ENCODE assay signal across 6 cellular contexts in the genomic region with DNA sequence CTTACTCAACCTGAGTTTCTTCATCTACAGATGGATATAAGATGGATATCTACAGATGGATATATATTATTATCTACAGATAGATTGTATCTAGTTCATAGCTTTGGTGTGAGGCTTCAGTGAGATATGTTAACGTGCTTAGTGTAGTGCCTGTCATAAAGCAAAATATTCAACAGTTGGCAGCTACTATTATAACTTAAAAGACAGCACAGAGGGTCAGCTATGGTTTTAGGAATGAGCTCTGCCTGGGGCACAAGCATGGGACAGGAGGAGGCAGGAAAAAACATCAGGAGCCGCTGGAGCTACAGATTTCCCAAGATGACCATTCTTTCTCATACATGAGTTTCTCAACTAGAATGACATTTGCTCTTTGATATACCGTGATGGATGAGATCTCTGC. TPM values are rescaled to one million over a fixed set of nuclear protein-coding genes. Genes with fewer than 3 reads are reported as not detected.
DNase-seq lines count a peak whose midpoint lies in the region; ATAC-seq and TF ChIP-seq lines count a peak whose summit lies in the region.

No MANE protein-coding gene starts in this region.

- peak overlapping the region; percentile 85 for H3K4me3 Mint-ChIP-seq in activated CD8-positive, alpha-beta memory T cell treated with anti-CD3 and anti-CD28 coated beads, Interleukin-2, amount 10 ng/mL, durations not matched to agents 7 days and 5 days

- no peaks in the 10 kb centered on the region for H3K36me3 Mint-ChIP-seq in activated CD8-positive, alpha-beta memory T cell treated with anti-CD3 and anti-CD28 coated beads, Interleukin-2, amount 10 ng/mL, durations not matched to agents 7 days and 5 days

- H3K4me3 ChIP-seq in epithelial cell of proximal tubule (ENCODE audit: low read depth, low read length) (peak overlapping the region; percentile 79), stomach smooth muscle (ENCODE audit: low read length in 2 of 2) (peak overlapping the region in 1 of 2 donors; percentile 88)

- no peaks in the 10 kb centered on the region for H3K9me3 Mint-ChIP-seq in activated CD8-positive, alpha-beta memory T cell treated with anti-CD3 and anti-CD28 coated beads, Interleukin-2, amount 10 ng/mL, durations not matched to agents 7 days and 5 days (ENCODE audit: low read depth)

- ATAC-seq in activated CD8-positive, alpha-beta memory T cell treated with anti-CD3 and anti-CD28 coated beads, Interleukin-2, amount 10 ng/mL, durations not matched to agents 7 days and 5 days: no peak
- ATAC-seq in GM21526 (IDR thresholded peaks at IDR 0.05; ENCODE audit: low FRiP score, unreplicated experiment): no peak

- peaks cover 20% of the 10 kb centered on the region for H3K4me1 ChIP-seq in stomach smooth muscle (ENCODE audit: control insufficient read depth, insufficient read depth, low read length)

- peaks cover 0 to 16% of the 10 kb centered on the region in 2 donors for H3K36me3 ChIP-seq in stomach smooth muscle (ENCODE audit: control insufficient read depth in 2 of 2, insufficient read depth in 2 of 2, low read length in 2 of 2)

- no peak overlapping the region for H3K27ac Mint-ChIP-seq in activated CD8-positive, alpha-beta memory T cell treated with anti-CD3 and anti-CD28 coated beads, Interleukin-2, amount 10 ng/mL, durations not matched to agents 7 days and 5 days

- DNase-seq in activated CD8-positive, alpha-beta memory T cell treated with anti-CD3 and anti-CD28 coated beads, Interleukin-2, amount 10 ng/mL, durations not matched to agents 7 days and 5 days: no peak
- DNase-seq in activated CD8-positive, alpha-beta memory T cell treated with anti-CD3 and anti-CD28 coated beads for 24 hours: no peak
- DNase-seq in epithelial cell of proximal tubule (ENCODE audit: low read depth) (no peak), NCI-H187 (lab: John Stamatoyannopoulos, UW) (no peak)

- no peaks in the 10 kb centered on the region for H3K27me3 ChIP-seq in stomach smooth muscle (ENCODE audit: control insufficient read depth in 1 of 2, insufficient read depth in 2 of 2, low read length in 2 of 2)

- no peak for TF ChIP-seq CTCF in epithelial cell of proximal tubule (conservative IDR thresholded peaks at IDR 0.05; ENCODE audit: low read depth, low read length)

- H3K27ac ChIP-seq in stomach smooth muscle (ENCODE audit: low read length): peak overlapping the region; percentile 71

- CTCF ChIA-PET in activated CD8-positive, alpha-beta memory T cell treated with anti-CD3 and anti-CD28 coated beads, Interleukin-2, amount 10 ng/mL, durations not matched to agents 7 days and 5 days (lab: Charles Lee): interaction anchor here (0.7 to 3.2 kb wide), 15 partner anchors 9 to 313 kb away, joined by 3 to 14 read pairs (median 4); partner anchors contain the start of gene KLHL12

- peak overlapping the region; percentile 72 to 80 for H3K9ac ChIP-seq in stomach smooth muscle (ENCODE audit: low read length in 2 of 2)

- no peaks in the 10 kb centered on the region for H3K27me3 Mint-ChIP-seq in activated CD8-positive, alpha-beta memory T cell treated with anti-CD3 and anti-CD28 coated beads, Interleukin-2, amount 10 ng/mL, durations not matched to agents 7 days and 5 days

- no peaks in the 10 kb centered on the region for H3K9me3 ChIP-seq in stomach smooth muscle (ENCODE audit: control insufficient read depth in 2 of 2, low read length in 2 of 2)

- H3K4me1 Mint-ChIP-seq in activated CD8-positive, alpha-beta memory T cell treated with anti-CD3 and anti-CD28 coated beads, Interleukin-2, amount 10 ng/mL, durations not matched to agents 7 days and 5 days: peaks cover 25% of the 10 kb centered on the region

RNA-seq across cellular contexts. Expression of gene CYB5R1, which starts 1.3 kb away (rescaled TPM):
- total RNA-seq in activated CD8-positive, alpha-beta memory T cell treated with anti-CD3 and anti-CD28 coated beads, Interleukin-2, amount 10 ng/mL, durations not matched to agents 7 days and 5 days: 10 to 100 TPM; 17.5 to 19.2 TPM
- total RNA-seq in epithelial cell of proximal tubule: 15.0 and 24.7 TPM in 2 replicates

RNA-seq across cellular contexts. Expression of gene ADIPOR1, which starts 10.2 kb away (rescaled TPM):
- total RNA-seq in activated CD8-positive, alpha-beta memory T cell treated with anti-CD3 and anti-CD28 coated beads, Interleukin-2, amount 10 ng/mL, durations not matched to agents 7 days and 5 days: 10 to 100 TPM; 71.8 to 79.2 TPM
- total RNA-seq in epithelial cell of proximal tubule: 59.0 and 73.9 TPM in 2 replicates

RNA-seq across cellular contexts. Expression of gene TMEM183A, which starts 38.8 kb away (rescaled TPM):
- 10 to 100 TPM; 75.7 to 78.7 TPM for total RNA-seq in activated CD8-positive, alpha-beta memory T cell treated with anti-CD3 and anti-CD28 coated beads, Interleukin-2, amount 10 ng/mL, durations not matched to agents 7 days and 5 days
- 79.2 and 80.5 TPM in 2 replicates for total RNA-seq in epithelial cell of proximal tubule

RNA-seq across cellular contexts. Expression of gene KLHL12, which starts 41.3 kb away (rescaled TPM):
- 10 to 100 TPM; 30.8 to 32.7 TPM for total RNA-seq in activated CD8-positive, alpha-beta memory T cell treated with anti-CD3 and anti-CD28 coated beads, Interleukin-2, amount 10 ng/mL, durations not matched to agents 7 days and 5 days
- total RNA-seq in epithelial cell of proximal tubule: 19.2 and 25.9 TPM in 2 replicates

RNA-seq across cellular contexts. Expression of gene PPFIA4, which starts 57.9 kb away (rescaled TPM):
- total RNA-seq in activated CD8-positive, alpha-beta memory T cell treated with anti-CD3 and anti-CD28 coated beads, Interleukin-2, amount 10 ng/mL, durations not matched to agents 7 days and 5 days: 10 to 100 TPM in 1 of 2 experiments, 1 to 10 TPM in 1; 4.6 to 17.9 TPM
- total RNA-seq in epithelial cell of proximal tubule: 0.14 and 11.6 TPM in 2 replicates
